Comparison of ENCODE assay signal across 8 cellular contexts in the genomic region with DNA sequence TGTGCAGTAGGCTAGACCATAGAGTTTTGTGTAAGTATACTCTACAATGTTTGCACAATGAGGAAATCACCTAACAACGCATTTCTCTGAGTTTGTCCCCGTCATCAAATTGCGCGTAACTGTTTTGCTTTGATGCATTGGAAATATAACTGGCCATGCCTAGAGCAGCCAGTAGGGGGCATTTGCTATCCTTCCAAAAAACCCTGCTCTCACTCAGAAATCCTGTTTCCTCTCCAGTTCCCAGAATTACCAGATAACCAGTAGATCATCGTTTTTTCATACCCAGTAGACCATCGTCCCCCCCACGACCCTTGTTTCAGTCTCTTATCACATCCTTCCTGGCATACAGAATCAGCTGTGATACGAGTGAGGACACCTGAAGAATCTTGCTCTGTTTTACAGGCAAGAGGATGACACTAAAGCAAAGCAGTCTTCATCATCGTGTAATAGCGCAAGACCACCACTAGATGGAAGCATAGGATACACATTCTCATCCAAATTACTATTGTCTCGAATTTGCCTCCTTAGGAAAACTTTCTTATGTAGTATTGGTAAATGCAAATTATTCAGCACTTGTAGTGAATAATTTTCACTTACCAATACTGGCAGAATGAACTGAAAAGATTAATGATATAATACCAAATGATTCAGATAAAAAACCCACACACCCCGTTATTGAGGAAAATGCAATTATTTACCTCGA. TPM values are rescaled to one million over a fixed set of nuclear protein-coding genes. Genes with fewer than 3 reads are reported as not detected.
DNase-seq lines count a peak whose midpoint lies in the region; ATAC-seq and TF ChIP-seq lines count a peak whose summit lies in the region.

No MANE protein-coding gene starts in this region.

- peak overlapping the region; percentile 47 to 92 (median 82) for H3K27ac Mint-ChIP-seq in CD14-positive monocyte
- no peak overlapping the region for H3K27ac Mint-ChIP-seq in dendritic cell treated with granulocyte-macrophage colony-stimulating factor and Interleukin-4, amounts not matched to agents 40 ng/mL and 50 ng/mL, for 4 days

- TF ChIP-seq RAD21 in liver (IDR thresholded peaks at IDR 0.05) = peak; percentile 91 to 92

- H3K9ac ChIP-seq in liver (ENCODE audit: low read depth in 1 of 2, low read length in 2 of 2) = no peak overlapping the region

- peak; percentile 52 for DNase-seq in CD14-positive monocyte (ENCODE audit: low spot score)
- DNase-seq in NCI-H510A treated with DMSO at 0.1 percent for 48 hours (lab: John Stamatoyannopoulos, UW) = peak; percentile 75
- DNase-seq in activated CD4-positive, alpha-beta T cell treated with anti-CD3 and anti-CD28 coated beads for 48 hours = peak; percentile 81
- peak; percentile 20 to 34 (median 31) for DNase-seq in stimulated activated CD4-positive, alpha-beta T cell treated with anti-CD3 and anti-CD28 coated beads, TNF-alpha, amount 100 ng/mL, for 1 hour (ENCODE audit: low read depth in 3 of 3, low spot score in 1 of 3)

- H3K27me3 Mint-ChIP-seq in CD14-positive monocyte (ENCODE audit: low read depth in 3 of 3) = peaks cover 0 to 7% (median 4%) of the 10 kb centered on the region in 3 donors
- peaks cover 10% of the 10 kb centered on the region for H3K27me3 Mint-ChIP-seq in dendritic cell treated with granulocyte-macrophage colony-stimulating factor and Interleukin-4, amounts not matched to agents 40 ng/mL and 50 ng/mL, for 4 days

- peaks cover 0 to 14% (median 3%) of the 10 kb centered on the region in 4 donors for H3K27me3 ChIP-seq in liver (ENCODE audit: control insufficient read depth in 4 of 4, insufficient read depth in 4 of 4, low read length in 3 of 4)

- no peaks in the 10 kb centered on the region for H3K9me3 ChIP-seq in liver (ENCODE audit: control insufficient read depth in 4 of 4, low read length in 3 of 4)

- no peaks in the 10 kb centered on the region for H3K36me3 Mint-ChIP-seq in CD14-positive monocyte
- no peaks in the 10 kb centered on the region for H3K36me3 Mint-ChIP-seq in dendritic cell treated with granulocyte-macrophage colony-stimulating factor and Interleukin-4, amounts not matched to agents 40 ng/mL and 50 ng/mL, for 4 days (ENCODE audit: low read depth)

- ATAC-seq in GM19351 (IDR thresholded peaks at IDR 0.05; ENCODE audit: unreplicated experiment) = peak; percentile 94
- peak; percentile 97 for ATAC-seq in HG03460 (IDR thresholded peaks at IDR 0.05; ENCODE audit: unreplicated experiment)

- intact Hi-C loops in CD14-positive monocyte (cut with micrococcal nuclease) = loop anchor here (5.0 kb wide), 1 partner anchor 288 kb away; no protein-coding TSS in a partner anchor
- intact Hi-C loops in dendritic cell treated with granulocyte-macrophage colony-stimulating factor and Interleukin-4, amounts not matched to agents 40 ng/mL and 50 ng/mL, for 4 days (cut with micrococcal nuclease) = loop anchor here (1.0 to 10.0 kb wide), 5 partner anchors 148 to 773 kb away; partner anchors contain the start of gene CLDND1

- no peaks in the 10 kb centered on the region for H3K36me3 ChIP-seq in liver (ENCODE audit: control insufficient read depth in 4 of 4, insufficient read depth in 3 of 4, low read depth in 1 of 4, low read length in 3 of 4)

- H3K4me1 ChIP-seq in liver (ENCODE audit: control insufficient read depth in 4 of 4, insufficient read depth in 4 of 4, low read length in 3 of 4) = peaks cover 0 to 6% (median 2%) of the 10 kb centered on the region in 4 donors

- TF ChIP-seq CTCF in CD14-positive monocyte (IDR thresholded peaks at IDR 0.05) (peak; percentile 98), liver (IDR thresholded peaks at IDR 0.05; ENCODE audit: low read depth, low read length, missing input control) (peak; percentile 68)

- peaks cover 4% of the 10 kb centered on the region for H3K4me1 Mint-ChIP-seq in CD14-positive monocyte
- peaks cover 5% of the 10 kb centered on the region for H3K4me1 Mint-ChIP-seq in dendritic cell treated with granulocyte-macrophage colony-stimulating factor and Interleukin-4, amounts not matched to agents 40 ng/mL and 50 ng/mL, for 4 days (ENCODE audit: low read depth)

- peak overlapping the region in 2 of 3 donors; percentile 21 to 56 for H3K4me3 ChIP-seq in liver (ENCODE audit: low read depth in 1 of 3, low read length in 3 of 3)

- 13% methylated on average over 13 of the region's 13 CpGs for WGBS in liver

- no peak overlapping the region for H3K27ac ChIP-seq in liver (ENCODE audit: low read depth in 1 of 2, low read length in 2 of 2)

- peaks cover 4 to 10% (median 7%) of the 10 kb centered on the region in 7 donors for H3K9me3 Mint-ChIP-seq in CD14-positive monocyte
- peaks cover 10% of the 10 kb centered on the region for H3K9me3 Mint-ChIP-seq in dendritic cell treated with granulocyte-macrophage colony-stimulating factor and Interleukin-4, amounts not matched to agents 40 ng/mL and 50 ng/mL, for 4 days

- peak overlapping the region; percentile 76 to 88 for H3K4me3 Mint-ChIP-seq in CD14-positive monocyte
- peak overlapping the region; percentile 71 for H3K4me3 Mint-ChIP-seq in dendritic cell treated with granulocyte-macrophage colony-stimulating factor and Interleukin-4, amounts not matched to agents 40 ng/mL and 50 ng/mL, for 4 days

TF ChIP-seq in liver, 16 proteins besides CTCF, POLR2A, EP300 and RAD21:
- TF ChIP-seq REST (IDR thresholded peaks at IDR 0.05) (no peak), SP1 (IDR thresholded peaks at IDR 0.05) (no peak), RXRA (IDR thresholded peaks at IDR 0.05) (peak in 1 of 2 donors; percentile 9), NR2F2 (IDR thresholded peaks at IDR 0.05) (no peak), HNF4G (IDR thresholded peaks at IDR 0.05) (no peak), EGR1 (IDR thresholded peaks at IDR 0.05; ENCODE audit: low read depth in 2 of 2) (no peak), TAF1 (conservative IDR thresholded peaks at IDR 0.05) (no peak), JUND (IDR thresholded peaks at IDR 0.05) (peak in 1 of 2 donors; percentile 53), YY1 (IDR thresholded peaks at IDR 0.05) (no peak)
- TF ChIP-seq, protein P1, sequence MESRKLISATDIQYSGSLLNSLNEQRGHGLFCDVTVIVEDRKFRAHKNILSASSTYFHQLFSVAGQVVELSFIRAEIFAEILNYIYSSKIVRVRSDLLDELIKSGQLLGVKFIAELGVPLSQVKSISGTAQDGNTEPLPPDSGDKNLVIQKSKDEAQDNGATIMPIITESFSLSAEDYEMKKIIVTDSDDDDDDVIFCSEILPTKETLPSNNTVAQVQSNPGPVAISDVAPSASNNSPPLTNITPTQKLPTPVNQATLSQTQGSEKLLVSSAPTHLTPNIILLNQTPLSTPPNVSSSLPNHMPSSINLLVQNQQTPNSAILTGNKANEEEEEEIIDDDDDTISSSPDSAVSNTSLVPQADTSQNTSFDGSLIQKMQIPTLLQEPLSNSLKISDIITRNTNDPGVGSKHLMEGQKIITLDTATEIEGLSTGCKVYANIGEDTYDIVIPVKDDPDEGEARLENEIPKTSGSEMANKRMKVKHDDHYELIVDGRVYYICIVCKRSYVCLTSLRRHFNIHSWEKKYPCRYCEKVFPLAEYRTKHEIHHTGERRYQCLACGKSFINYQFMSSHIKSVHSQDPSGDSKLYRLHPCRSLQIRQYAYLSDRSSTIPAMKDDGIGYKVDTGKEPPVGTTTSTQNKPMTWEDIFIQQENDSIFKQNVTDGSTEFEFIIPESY (IDR thresholded peaks at IDR 0.05) = no peak

RNA-seq across cellular contexts. Expression of gene GABRR3, which starts 4.4 kb away (rescaled TPM):
- polyA plus RNA-seq in CD14-positive monocyte = not detected
- not detected for total RNA-seq in liver
- polyA plus RNA-seq in liver = not detected

RNA-seq across cellular contexts. Expression of gene OR5AC2, which starts 47.5 kb away (rescaled TPM):
- not detected for polyA plus RNA-seq in CD14-positive monocyte
- total RNA-seq in liver = not detected
- polyA plus RNA-seq in liver = not detected

Comparison
In these comparisons a context has a peak if more than half of its experiments do, and no peak if none do; other contexts are left out.
1. DNase-seq: peak in every context shown above with its lines; median percentile 81 in activated CD4-positive, alpha-beta T cell treated with anti-CD3 and anti-CD28 coated beads for 48 hours; 75 in NCI-H510A treated with DMSO at 0.1 percent for 48 hours; 52 in CD14-positive monocyte; 31 in stimulated activated CD4-positive, alpha-beta T cell treated with anti-CD3 and anti-CD28 coated beads, TNF-alpha, amount 100 ng/mL, for 1 hour.